1 cellular context compared by ENCODE assay signal in the genomic region with DNA sequence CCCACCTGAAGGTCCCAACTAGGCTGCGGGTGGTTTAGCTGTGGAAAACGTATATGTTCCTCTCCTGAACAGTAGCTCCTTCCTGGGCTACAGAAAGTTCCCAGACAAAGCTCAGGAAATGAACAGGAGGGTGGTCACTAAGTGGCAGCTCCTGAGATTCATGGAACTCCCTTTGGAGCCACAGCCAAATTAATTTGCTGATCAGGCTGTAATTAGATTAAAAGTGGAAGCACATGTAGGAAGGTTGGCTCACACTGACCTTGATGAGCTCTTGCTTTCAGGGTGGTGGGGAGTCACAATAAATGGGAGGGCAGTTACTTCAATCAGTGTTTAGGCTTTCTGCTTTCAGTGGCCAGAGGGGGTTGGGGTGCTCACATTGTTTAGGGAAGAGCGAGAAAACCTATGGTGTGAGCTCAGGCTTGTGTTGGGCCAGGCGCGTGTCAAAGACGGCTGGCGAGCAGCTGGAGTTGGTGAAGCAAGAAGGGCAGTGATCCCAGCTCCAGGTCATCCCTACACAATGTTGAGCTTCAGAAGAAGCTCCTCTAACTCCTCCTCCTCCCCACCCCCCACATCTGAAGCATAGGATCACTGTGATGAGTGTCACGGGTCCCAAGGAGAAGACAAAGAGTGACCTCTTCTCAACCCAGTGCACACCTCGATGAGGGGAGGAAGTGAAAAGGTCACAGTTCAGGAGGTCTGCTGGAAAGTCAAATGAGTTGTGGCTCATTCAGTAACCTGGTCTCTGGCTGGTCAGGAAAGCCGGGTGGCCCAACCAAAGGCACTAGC.
TF ChIP-seq lines count a peak whose summit lies in the region.

No MANE protein-coding gene starts in this region.

TF ChIP-seq in H1, 55 proteins besides CTCF, POLR2A, EP300 and RAD21:
- no peak for TF ChIP-seq GABPA (IDR thresholded peaks at IDR 0.05; ENCODE audit: borderline replicate concordance, insufficient read depth, low read length)
- no peak for TF ChIP-seq CEBPB (IDR thresholded peaks at IDR 0.05; ENCODE audit: low read depth, low read length)
- TF ChIP-seq TAF7 (optimal IDR thresholded peaks at IDR 0.05; ENCODE audit: borderline replicate concordance, low read depth, low read length): no peak
- TF ChIP-seq RXRA (IDR thresholded peaks at IDR 0.05; ENCODE audit: insufficient read depth, low read depth, low read length): no peak
- no peak for TF ChIP-seq JUN (IDR thresholded peaks at IDR 0.05; ENCODE audit: low read depth, low read length)
- TF ChIP-seq CHD2 (IDR thresholded peaks at IDR 0.05; ENCODE audit: low read length): no peak
- TF ChIP-seq YY1 (IDR thresholded peaks at IDR 0.05; ENCODE audit: low read depth, low read length): no peak
- TF ChIP-seq, protein P1, sequence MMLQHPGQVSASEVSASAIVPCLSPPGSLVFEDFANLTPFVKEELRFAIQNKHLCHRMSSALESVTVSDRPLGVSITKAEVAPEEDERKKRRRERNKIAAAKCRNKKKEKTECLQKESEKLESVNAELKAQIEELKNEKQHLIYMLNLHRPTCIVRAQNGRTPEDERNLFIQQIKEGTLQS (IDR thresholded peaks at IDR 0.05; ENCODE audit: insufficient read depth, low read depth, low read length): no peak
